Comparison of ENCODE assay signal across 21 cellular contexts in genomic region chr2:109203246-109204011, GRCh38.
"Had no signal": no experiment of that assay in that cellular context is flagged by ENCODE, and none has a peak within 500 bp of the region (broad histone marks: within the 10 kb centered on the region; RNA-seq: fewer than 3 reads in every experiment).

No MANE protein-coding gene starts in this region.

- H2AFZ ChIP-seq: parathyroid adenoma had no signal

- H3K4me2 ChIP-seq: smooth muscle cell had no signal

- H3K4me1 ChIP-seq: breast epithelium, parathyroid adenoma, uterus had no signal

- ATAC-seq: activated CD8-positive, alpha-beta T cell treated with anti-CD3 and anti-CD28 coated beads for 36 hours had no signal

- H3K36me3 ChIP-seq: breast epithelium, esophagus squamous epithelium, right atrium auricular region, thoracic aorta, uterus had no signal

- H3K27me3 ChIP-seq: breast epithelium, esophagus squamous epithelium, right atrium auricular region, uterus had no signal

- H3K9me3 ChIP-seq: breast epithelium, thoracic aorta, uterus had no signal

- H3K4me3 ChIP-seq: breast epithelium, esophagus squamous epithelium, right atrium auricular region, smooth muscle cell, thoracic aorta, uterus had no signal

- H3K27ac ChIP-seq: breast epithelium, esophagus squamous epithelium, parathyroid adenoma, right atrium auricular region, uterus, VCaP had no signal

- H3K9ac ChIP-seq: parathyroid adenoma had no signal

- DNase-seq: activated CD4-positive, alpha-beta T cell treated with anti-CD3 and anti-CD28 coated beads, Interleukin-2, amount 10 ng/mL, durations not matched to agents 24 days and 14 days; activated CD8-positive, alpha-beta T cell treated with anti-CD3 and anti-CD28 coated beads for 36 hours; activated gamma-delta T cell treated with Interleukin-2 at 50 U/mL for 16 hours; activated naive CD4-positive, alpha-beta T cell treated with anti-CD3 and anti-CD28 coated beads, Interleukin-2, amount 50 U/mL, for 16 hours; activated T-cell treated with anti-CD3 and anti-CD28 coated beads, Interleukin-2, amount 50 U/mL, for 1 hour; dermis blood vessel endothelial cell; effector CD4-positive, alpha-beta T cell; esophagus squamous epithelium; foreskin melanocyte; kidney glomerular epithelial cell; left ventricle myocardium superior; nucleus accumbens; stimulated activated naive CD4-positive, alpha-beta T cell; T-helper 1 cell; uterus had no signal
